15 cellular contexts compared by ENCODE assay signal in the genomic region with DNA sequence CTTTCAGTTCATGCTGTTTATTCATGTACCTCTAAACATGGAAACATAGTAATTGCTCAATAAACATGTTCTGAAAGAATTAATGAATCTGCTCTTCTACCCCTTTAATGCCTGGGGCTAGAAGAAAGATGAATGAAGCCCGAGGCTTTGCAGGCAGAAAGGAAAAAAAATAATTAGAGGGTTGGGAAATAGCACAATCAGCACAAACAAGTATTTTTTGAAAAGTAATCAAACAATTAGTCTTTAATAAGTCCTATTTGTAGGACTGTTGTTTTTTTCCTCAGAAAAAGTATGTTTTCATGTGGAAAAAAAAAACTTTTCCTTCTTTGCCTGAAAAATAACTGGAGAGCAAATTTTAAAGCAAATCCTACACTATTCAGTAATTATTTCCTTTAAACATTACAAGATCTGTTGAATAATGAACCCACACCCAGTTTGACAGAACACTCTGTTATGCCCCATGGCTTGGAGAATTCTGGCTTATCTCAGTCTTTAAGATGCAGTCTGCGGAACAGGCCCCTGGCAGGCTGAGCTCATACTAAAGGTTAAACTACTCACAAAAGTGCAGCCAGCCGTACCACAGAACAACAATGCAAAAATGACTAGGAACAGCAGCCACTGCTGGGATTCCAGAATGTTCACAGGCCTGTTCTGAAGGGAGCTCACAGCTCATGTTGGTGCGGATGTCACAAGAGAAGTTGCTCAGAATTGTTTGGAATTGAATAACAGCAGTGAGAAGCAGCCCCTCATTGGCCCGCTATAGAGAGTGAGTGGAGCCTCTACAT.
DNase-seq lines count a peak whose midpoint lies in the region; ATAC-seq and TF ChIP-seq lines count a peak whose summit lies in the region.
"Had no signal": no experiment of that assay in that cellular context is flagged by ENCODE, and none has a peak within 500 bp of the region (broad histone marks: within the 10 kb centered on the region; RNA-seq: fewer than 3 reads in every experiment).

No MANE protein-coding gene starts in this region.

- peaks cover 9% of the 10 kb centered on the region for H3K27me3 Mint-ChIP-seq in activated T-helper 17 cell treated with anti-CD3 and anti-CD28 coated beads, Interleukin-2, amount 50 U/mL, for 72 hours

- no peaks in the 10 kb centered on the region for H3K4me1 Mint-ChIP-seq in activated T-helper 17 cell treated with anti-CD3 and anti-CD28 coated beads, Interleukin-2, amount 50 U/mL, for 72 hours

- no peak for TF ChIP-seq CTCF in astrocyte of the spinal cord (IDR thresholded peaks at IDR 0.05; ENCODE audit: low read depth, low read length)
- no peak for TF ChIP-seq CTCF in heart right ventricle (IDR thresholded peaks at IDR 0.05)
- TF ChIP-seq CTCF in osteoblast (IDR thresholded peaks at IDR 0.05; ENCODE audit: extremely low read depth, low read depth, low read length): no peak

- H3K36me3 Mint-ChIP-seq in activated T-helper 17 cell treated with anti-CD3 and anti-CD28 coated beads, Interleukin-2, amount 50 U/mL, for 72 hours (ENCODE audit: low read depth): no peaks in the 10 kb centered on the region

- ATAC-seq in heart right ventricle (peak in 5 of 8 donors; percentile 30 to 81 (median 47)), HG02642 (IDR thresholded peaks at IDR 0.05; ENCODE audit: poor library complexity, unreplicated experiment) (no peak), GM21367 (IDR thresholded peaks at IDR 0.05; ENCODE audit: unreplicated experiment) (no peak)
- ATAC-seq in activated T-helper 17 cell treated with anti-CD3 and anti-CD28 coated beads, Interleukin-2, amount 50 U/mL, for 72 hours (replicated peaks): no peak

- no peak overlapping the region for H3K4me3 ChIP-seq in astrocyte of the spinal cord (ENCODE audit: low read depth, low read length)
- H3K4me3 ChIP-seq in heart right ventricle: no peak overlapping the region
- H3K4me3 ChIP-seq in osteoblast (ENCODE audit: insufficient read depth, low read length): no peak overlapping the region

- 68 to 74% methylated on average over 5 of the region's 5 CpGs for WGBS in heart right ventricle, 2 donors

- in situ Hi-C loops in astrocyte of the spinal cord (cut with HindIII; ENCODE audit: low sequenced_read_pairs): no loop called here

- H3K27me3 ChIP-seq in heart right ventricle (no peaks in the 10 kb centered on the region), osteoblast (ENCODE audit: insufficient read depth, low read length) (no peaks in the 10 kb centered on the region)

- H3K27ac ChIP-seq in heart right ventricle (peak overlapping the region in 3 of 10 donors; percentile 17 to 29 (median 26)), osteoblast (ENCODE audit: low read depth, low read length) (peak overlapping the region; percentile 66)

- H4K20me1 ChIP-seq in osteoblast (ENCODE audit: insufficient read depth, low read length): no peaks in the 10 kb centered on the region

- H3K4me3 Mint-ChIP-seq in activated T-helper 17 cell treated with anti-CD3 and anti-CD28 coated beads, Interleukin-2, amount 50 U/mL, for 72 hours: no peak overlapping the region
- H3K4me3 Mint-ChIP-seq: activated T-cell treated with anti-CD3 and anti-CD28 coated beads, Interleukin-2, amount 50 U/mL, for 24 hours had no signal

- H2AFZ ChIP-seq in osteoblast (ENCODE audit: low read length): peak overlapping the region; percentile 56

- H3K4me1 ChIP-seq in heart right ventricle (peaks cover 0 to 5% (median 0%) of the 10 kb centered on the region in 9 donors), osteoblast (ENCODE audit: insufficient read depth, low read length) (peaks cover 31% of the 10 kb centered on the region)

- H3K79me2 ChIP-seq in osteoblast (ENCODE audit: insufficient read depth, low read length): peaks cover 4% of the 10 kb centered on the region

- intact Hi-C loops in heart right ventricle (cut with DNase I): no loop called here

- H3K4me2 ChIP-seq in osteoblast (ENCODE audit: insufficient read depth, low read length): no peak overlapping the region

- no peaks in the 10 kb centered on the region for H3K36me3 ChIP-seq in heart right ventricle
- peaks cover 3% of the 10 kb centered on the region for H3K36me3 ChIP-seq in osteoblast (ENCODE audit: insufficient read depth, low read length)

- H3K9me3 ChIP-seq in heart right ventricle: peaks cover 0 to under 1% (median 0%) of the 10 kb centered on the region in 11 donors
- H3K9me3 ChIP-seq in osteoblast (ENCODE audit: low read depth, low read length): no peaks in the 10 kb centered on the region

- no peaks in the 10 kb centered on the region for H3K9me3 Mint-ChIP-seq in activated T-helper 17 cell treated with anti-CD3 and anti-CD28 coated beads, Interleukin-2, amount 50 U/mL, for 72 hours
- H3K9me3 Mint-ChIP-seq: activated T-cell treated with anti-CD3 and anti-CD28 coated beads, Interleukin-2, amount 50 U/mL, for 24 hours had no signal

- H3K27ac Mint-ChIP-seq in activated T-helper 17 cell treated with anti-CD3 and anti-CD28 coated beads, Interleukin-2, amount 50 U/mL, for 72 hours: no peak overlapping the region
- H3K27ac Mint-ChIP-seq: activated T-cell treated with anti-CD3 and anti-CD28 coated beads, Interleukin-2, amount 50 U/mL, for 24 hours had no signal

- DNase-seq in astrocyte of the spinal cord (ENCODE audit: low read depth, low spot score) (peak; percentile 50), heart right ventricle (no peak), osteoblast (ENCODE audit: insufficient read length, low spot score, missing footprints) (peak; percentile 53), CD1c-positive myeloid dendritic cell (ENCODE audit: extremely low spot score) (no peak)
- DNase-seq: activated CD4-positive, alpha-beta T cell treated with anti-CD3 and anti-CD28 coated beads for 48 hours; activated T-cell treated with anti-CD3 and anti-CD28 coated beads, Interleukin-2, amount 50 U/mL, for 24 hours; effector memory CD4-positive, alpha-beta T cell; NCI-H526 treated with DMSO at 0.1 percent for 48 hours; posterior cingulate gyrus; stimulated activated CD4-positive, alpha-beta T cell treated with anti-CD3 and anti-CD28 coated beads, Interleukin-4, amount 100 ng/mL, for 24 hours; stimulated activated naive CD4-positive, alpha-beta T cell; T-helper 2 cell had no signal

Comparison
In these comparisons a context has a peak if more than half of its experiments do, and no peak if none do; other contexts are left out.
1. DNase-seq: peak in astrocyte of the spinal cord (single experiment) and osteoblast (single experiment); none in heart right ventricle (0 of 2) and CD1c-positive myeloid dendritic cell (single experiment).
2. ATAC-seq: peak in heart right ventricle (5 of 8); none in activated T-helper 17 cell treated with anti-CD3 and anti-CD28 coated beads, Interleukin-2, amount 50 U/mL, for 72 hours (single experiment), HG02642 (single experiment) and GM21367 (single experiment).